ENCODE assay signal across 8 cellular contexts in the genomic region with DNA sequence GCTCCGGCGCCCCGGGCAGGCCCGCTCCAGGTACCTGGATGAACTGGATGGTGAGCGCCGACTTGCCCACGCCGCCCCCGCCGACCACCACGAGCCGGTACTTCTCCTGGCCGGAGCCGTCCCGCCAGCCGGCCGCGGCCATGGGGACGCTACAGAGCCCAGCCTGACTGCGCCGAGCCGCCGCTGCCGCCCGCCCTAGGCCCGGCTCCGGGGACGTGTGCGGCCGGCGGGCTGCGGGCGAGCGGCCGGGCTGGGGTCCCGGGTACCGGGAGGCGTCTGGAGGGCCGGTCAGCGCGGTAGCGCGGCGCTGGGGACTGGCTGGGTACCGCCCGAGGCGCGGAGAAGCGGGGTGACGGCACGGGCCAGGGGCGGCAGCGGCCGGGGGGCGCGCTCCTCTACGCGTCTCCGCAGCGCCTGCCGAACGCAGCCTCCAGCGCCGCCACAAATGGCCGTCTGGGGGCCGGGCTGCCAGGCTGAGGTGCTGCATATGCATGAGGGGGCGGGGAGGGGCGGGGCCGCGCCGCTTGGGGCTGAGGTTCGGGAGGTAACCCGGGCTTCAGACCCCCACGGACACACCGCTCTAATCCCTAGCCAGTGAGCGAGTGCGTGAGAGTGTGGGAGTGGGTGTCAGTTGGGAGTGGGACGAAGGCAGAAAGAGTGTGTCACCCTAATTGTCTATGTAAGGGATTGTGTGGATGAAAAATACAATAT. TPM values are rescaled to one million over a fixed set of nuclear protein-coding genes. Genes with fewer than 3 reads are reported as not detected.
DNase-seq lines count a peak whose midpoint lies in the region; ATAC-seq and TF ChIP-seq lines count a peak whose summit lies in the region.

A gene (minus strand): TSS at position 455 of the 711 bp plus-strand sequence. CDS start 313 bp downstream, at position 142.

- H3K9me3 Mint-ChIP-seq in activated CD4-positive, alpha-beta T cell treated with anti-CD3 and anti-CD28 coated beads for 36 hours (ENCODE audit: low read depth), result no peaks in the 10 kb centered on the region

- peak; percentile 76 to 79 (median 78) for DNase-seq in NCI-H1417 (lab: John Stamatoyannopoulos, UW)
- DNase-seq in NCI-H1417 treated with DMSO at 0.1 percent for 48 hours (lab: John Stamatoyannopoulos, UW), result no peak
- peak; percentile 37 for DNase-seq in NCI-H2171 (lab: John Stamatoyannopoulos, UW)
- peak; percentile 88 for DNase-seq in activated CD4-positive, alpha-beta T cell treated with anti-CD3 and anti-CD28 coated beads for 36 hours
- DNase-seq in choroid plexus epithelial cell (ENCODE audit: low read depth), result peak; percentile 81
- DNase-seq in left lobe of liver (ENCODE audit: low spot score), result peak; percentile 81
- peak; percentile 73 for DNase-seq in stimulated activated CD4-positive, alpha-beta T cell treated with anti-CD3 and anti-CD28 coated beads, Interleukin-2, amount 100 ng/mL, for 4 hours (ENCODE audit: low read depth)

- no peak for TF ChIP-seq CTCF in choroid plexus epithelial cell (conservative IDR thresholded peaks at IDR 0.05; ENCODE audit: low read depth, low read length)

- peak within 1 kb of the TSS; percentile 95 for H3K4me3 Mint-ChIP-seq in activated CD4-positive, alpha-beta T cell treated with anti-CD3 and anti-CD28 coated beads for 36 hours

- intact Hi-C loops in activated CD4-positive, alpha-beta T cell treated with anti-CD3 and anti-CD28 coated beads for 36 hours (cut with DNase I, micrococcal nuclease), result loop anchor here (1.0 to 5.0 kb wide), 5 partner anchors 56 to 548 kb away; a partner anchor contains a TSS

- CTCF ChIA-PET in activated CD4-positive, alpha-beta T cell treated with anti-CD3 and anti-CD28 coated beads for 36 hours (lab: Charles Lee), result interaction anchor here (1.0 to 1.4 kb wide), 3 partner anchors 27 to 58 kb away, joined by 3 to 4 read pairs (median 4); no protein-coding TSS in a partner anchor

- ATAC-seq in HG02642 (IDR thresholded peaks at IDR 0.05; ENCODE audit: poor library complexity, unreplicated experiment) (peak; percentile 95), left lobe of liver (peak; percentile 89)
- peak; percentile 93 for ATAC-seq in activated CD4-positive, alpha-beta T cell treated with anti-CD3 and anti-CD28 coated beads for 36 hours

- H3K4me1 Mint-ChIP-seq in activated CD4-positive, alpha-beta T cell treated with anti-CD3 and anti-CD28 coated beads for 36 hours, result peaks cover 26% of the 10 kb centered on the region

- peaks cover 7% of the 10 kb centered on the region for H3K36me3 Mint-ChIP-seq in activated CD4-positive, alpha-beta T cell treated with anti-CD3 and anti-CD28 coated beads for 36 hours (ENCODE audit: low read depth)

- peak within 1 kb of the TSS; percentile 89 for H3K27ac Mint-ChIP-seq in activated CD4-positive, alpha-beta T cell treated with anti-CD3 and anti-CD28 coated beads for 36 hours

- POLR2A ChIA-PET in activated CD4-positive, alpha-beta T cell treated with anti-CD3 and anti-CD28 coated beads for 36 hours (lab: Charles Lee), result no interaction called here

- peak within 1 kb of the TSS; percentile 86 for H3K4me3 ChIP-seq in choroid plexus epithelial cell (ENCODE audit: low read depth, low read length)

- H3K27me3 Mint-ChIP-seq in activated CD4-positive, alpha-beta T cell treated with anti-CD3 and anti-CD28 coated beads for 36 hours, result no peaks in the 10 kb centered on the region

RNA-seq across cellular contexts. Expression of the gene that starts here (rescaled TPM):
- 10 to 100 TPM; 35.0 to 48.0 TPM for total RNA-seq in activated CD4-positive, alpha-beta T cell treated with anti-CD3 and anti-CD28 coated beads for 36 hours
- 24.1 TPM for total RNA-seq in left lobe of liver
